15 cellular contexts compared by ENCODE assay signal in genomic region chr1:230518511-230518910, GRCh38.
A peak's percentile ranks its signal among the peaks of the same experiment; 100 is the strongest.
DNase-seq lines count a peak whose midpoint lies in the region; ATAC-seq and TF ChIP-seq lines count a peak whose summit lies in the region.
"Had no signal": no experiment of that assay in that cellular context is flagged by ENCODE, and none has a peak within 500 bp of the region (broad histone marks: within the 10 kb centered on the region; RNA-seq: fewer than 3 reads in every experiment).

No MANE protein-coding gene starts in this region.

- H3K36me3 ChIP-seq in left ventricle myocardium inferior, result no peaks in the 10 kb centered on the region
- no peaks in the 10 kb centered on the region for H3K36me3 ChIP-seq in NT2/D1 (ENCODE audit: insufficient read depth, insufficient read length, low read length)
- H3K36me3 ChIP-seq in left lung, result no peaks in the 10 kb centered on the region
- H3K36me3 ChIP-seq in tibial artery, result no peaks in the 10 kb centered on the region
- no peaks in the 10 kb centered on the region for H3K36me3 ChIP-seq in CD8-positive, alpha-beta memory T cell (ENCODE audit: insufficient read depth, low read length)
- H3K36me3 ChIP-seq: BE2C had no signal

- no peaks in the 10 kb centered on the region for H3K27me3 ChIP-seq in left ventricle myocardium inferior (ENCODE audit: low read depth)
- H3K27me3 ChIP-seq in NT2/D1 (ENCODE audit: insufficient read depth, insufficient read length), result no peaks in the 10 kb centered on the region
- H3K27me3 ChIP-seq in left lung, result peaks cover 0 to 5% of the 10 kb centered on the region in 2 donors
- no peaks in the 10 kb centered on the region for H3K27me3 ChIP-seq in tibial artery
- no peaks in the 10 kb centered on the region for H3K27me3 ChIP-seq in CD8-positive, alpha-beta memory T cell (ENCODE audit: insufficient read depth, low read length, poor library complexity, severe bottlenecking)
- H3K27me3 ChIP-seq: BE2C had no signal

- no peak for DNase-seq in left ventricle myocardium inferior
- no peak for DNase-seq in left ventricle myocardium superior
- DNase-seq in NT2/D1 (ENCODE audit: low read depth, low spot score), result peak; percentile 72
- no peak for DNase-seq in left lung
- no peak for DNase-seq in activated CD4-positive, alpha-beta T cell treated with anti-CD3 and anti-CD28 coated beads, Interleukin-2, amount 50 U/mL, for 4 hours
- no peak for DNase-seq in tibial artery
- DNase-seq in CD8-positive, alpha-beta memory T cell, result no peak
- DNase-seq in stimulated activated CD4-positive, alpha-beta T cell treated with anti-CD3 and anti-CD28 coated beads, Interleukin-4, amount 100 ng/mL, for 24 hours, result no peak
- DNase-seq: CD4-positive, alpha-beta memory T cell; DND-41; KBM-7; NCI-H748 treated with DMSO at 0.1 percent for 48 hours; NK-92 treated with Interleukin-12 subunit alpha and Interleukin-12 subunit beta, amount 100 ng/mL, for 24 hours had no signal

- H3K4me3 Mint-ChIP-seq in CD8-positive, alpha-beta memory T cell, result no peak overlapping the region
- H3K4me3 Mint-ChIP-seq: CD4-positive, alpha-beta memory T cell had no signal

- H3K4me1 ChIP-seq in left ventricle myocardium inferior (peaks cover 22% of the 10 kb centered on the region), NT2/D1 (ENCODE audit: insufficient read depth, insufficient read length) (peaks cover 9% of the 10 kb centered on the region), left lung (no peaks in the 10 kb centered on the region), tibial artery (no peaks in the 10 kb centered on the region)
- no peaks in the 10 kb centered on the region for H3K4me1 ChIP-seq in CD8-positive, alpha-beta memory T cell (ENCODE audit: insufficient read depth, low read length)

- TF ChIP-seq CTCF in left ventricle myocardium inferior (IDR thresholded peaks at IDR 0.05; ENCODE audit: borderline replicate concordance), result no peak
- TF ChIP-seq CTCF in left lung (IDR thresholded peaks at IDR 0.05), result no peak
- TF ChIP-seq CTCF in tibial artery (IDR thresholded peaks at IDR 0.05), result no peak

- POLR2A ChIA-PET in CD8-positive, alpha-beta memory T cell (lab: Charles Lee), result no interaction called here

- H3K4me1 Mint-ChIP-seq in CD8-positive, alpha-beta memory T cell, result no peaks in the 10 kb centered on the region
- H3K4me1 Mint-ChIP-seq: CD4-positive, alpha-beta memory T cell had no signal

- no peak overlapping the region for H3K9ac ChIP-seq in NT2/D1 (ENCODE audit: insufficient read length, low read depth)

- H3K9me3 ChIP-seq in left ventricle myocardium inferior (replicated peaks) (no peaks in the 10 kb centered on the region), NT2/D1 (ENCODE audit: insufficient read depth, low read length) (no peaks in the 10 kb centered on the region), left lung (no peaks in the 10 kb centered on the region), tibial artery (no peaks in the 10 kb centered on the region)
- no peaks in the 10 kb centered on the region for H3K9me3 ChIP-seq in CD8-positive, alpha-beta memory T cell (ENCODE audit: low read length)
- H3K9me3 ChIP-seq: BE2C had no signal

- H3K9me3 Mint-ChIP-seq in CD8-positive, alpha-beta memory T cell, result peaks cover 0 to 1% (median 0%) of the 10 kb centered on the region in 5 donors
- H3K9me3 Mint-ChIP-seq: CD4-positive, alpha-beta memory T cell had no signal

- H3K27ac ChIP-seq in left ventricle myocardium inferior (replicated peaks), result peak overlapping the region; percentile 50
- no peak overlapping the region for H3K27ac ChIP-seq in left lung
- H3K27ac ChIP-seq in tibial artery, result no peak overlapping the region
- no peak overlapping the region for H3K27ac ChIP-seq in CD8-positive, alpha-beta memory T cell (ENCODE audit: low read depth, low read length)

- H3K27ac Mint-ChIP-seq in CD8-positive, alpha-beta memory T cell, result no peak overlapping the region
- H3K27ac Mint-ChIP-seq: CD4-positive, alpha-beta memory T cell had no signal

- peaks cover 10 to 33% of the 10 kb centered on the region in 2 donors for H3K27me3 Mint-ChIP-seq in CD8-positive, alpha-beta memory T cell

- no peak overlapping the region for H3K4me3 ChIP-seq in left ventricle myocardium inferior
- H3K4me3 ChIP-seq in NT2/D1 (ENCODE audit: insufficient read length, low read depth), result no peak overlapping the region
- no peak overlapping the region for H3K4me3 ChIP-seq in left lung
- no peak overlapping the region for H3K4me3 ChIP-seq in tibial artery
- no peak overlapping the region for H3K4me3 ChIP-seq in CD8-positive, alpha-beta memory T cell (ENCODE audit: low read length)

- ATAC-seq in left ventricle myocardium superior, result no peak
- ATAC-seq in left lung, result peak; percentile 52
- ATAC-seq: HepG2 had no signal

- intact Hi-C loops in left ventricle myocardium inferior (cut with micrococcal nuclease), result no loop called here
- intact Hi-C loops in left ventricle myocardium superior (cut with micrococcal nuclease), result no loop called here
- intact Hi-C loops in left lung (cut with DNase I), result no loop called here
- intact Hi-C loops in tibial artery (cut with DNase I; ENCODE audit: low total_unique reads), result no loop called here

- CTCF ChIA-PET in CD8-positive, alpha-beta memory T cell (lab: Charles Lee), result no interaction called here

- H3K36me3 Mint-ChIP-seq in CD8-positive, alpha-beta memory T cell, result no peaks in the 10 kb centered on the region
- H3K36me3 Mint-ChIP-seq: CD4-positive, alpha-beta memory T cell had no signal
